Comparison of ENCODE assay signal across 8 cellular contexts in the genomic region with DNA sequence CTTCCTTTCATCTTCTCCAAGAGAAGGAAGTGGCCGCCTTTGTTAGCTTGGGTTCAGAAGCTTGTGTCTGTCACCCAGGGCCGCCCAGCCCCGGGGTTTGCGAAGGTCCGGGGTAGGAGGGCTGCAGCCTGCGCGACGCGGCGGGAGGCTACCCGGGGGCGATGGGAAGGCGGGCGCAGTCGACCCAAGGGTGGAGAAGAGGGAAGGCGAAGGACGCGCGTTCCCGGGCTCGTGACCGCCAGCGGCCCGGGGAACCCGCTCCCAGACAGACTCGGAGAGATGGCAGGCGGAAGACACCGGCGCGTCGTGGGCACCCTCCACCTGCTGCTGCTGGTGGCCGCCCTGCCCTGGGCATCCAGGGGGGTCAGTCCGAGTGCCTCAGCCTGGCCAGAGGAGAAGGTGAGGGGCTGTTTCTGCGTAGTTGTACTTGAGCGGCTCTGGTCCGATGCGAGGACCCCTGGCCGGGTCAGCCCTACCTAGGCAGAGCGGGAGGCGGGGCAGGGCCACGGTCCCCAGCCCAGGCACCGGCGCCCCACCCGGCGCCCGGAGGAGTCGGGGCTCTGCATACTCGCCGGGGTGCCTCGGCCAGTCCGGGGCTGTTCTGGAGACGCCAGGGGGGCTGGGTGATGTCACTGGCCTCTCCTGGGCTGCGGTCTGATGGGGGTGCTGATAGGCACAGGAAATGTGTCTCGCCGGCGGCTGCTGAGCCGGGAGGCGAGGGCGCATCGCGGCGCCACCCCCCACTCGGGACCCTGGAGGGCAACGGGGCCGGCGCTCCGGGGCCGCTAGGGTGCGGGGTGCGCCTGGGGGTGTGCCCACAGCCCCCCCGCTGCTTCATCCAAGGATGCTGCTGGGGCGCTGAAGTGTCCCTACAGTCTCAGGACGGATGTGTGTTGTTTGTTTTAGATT. TPM values are rescaled to one million over a fixed set of nuclear protein-coding genes. Genes with fewer than 3 reads are reported as not detected.
A peak's percentile ranks its signal among the peaks of the same experiment; 100 is the strongest.
DNase-seq lines count a peak whose midpoint lies in the region; ATAC-seq and TF ChIP-seq lines count a peak whose summit lies in the region.

TSS of gene QPCT (plus strand) at position 178 of the 909 bp plus-strand sequence. CDS start at position 280, 102 bp downstream.

- ATAC-seq in HG03064 (IDR thresholded peaks at IDR 0.05; ENCODE audit: low read depth, unreplicated experiment) (peak; percentile 52), HG03139 (IDR thresholded peaks at IDR 0.05; ENCODE audit: unreplicated experiment) (no peak)

- H3K27ac Mint-ChIP-seq in brain, result peak within 1 kb of the TSS in 2 of 5 experiments; percentile 13 to 85

- no peaks in the 10 kb centered on the region for H3K36me3 Mint-ChIP-seq in brain

- peaks cover 30% of the 10 kb centered on the region for H3K27me3 Mint-ChIP-seq in brain

- H3K9me3 Mint-ChIP-seq in brain, result peaks cover 0 to 2% (median 0%) of the 10 kb centered on the region in 5 experiments

- DNase-seq in Daoy (ENCODE audit: low read depth) (peak; percentile 86), T-helper 9 cell (peak; percentile 63), iris pigment epithelial cell (ENCODE audit: low read depth) (peak; percentile 60), SK-N-DZ (ENCODE audit: low spot score) (no peak)
- peak; percentile 23 to 47 for DNase-seq in stimulated activated CD4-positive, alpha-beta T cell treated with anti-CD3 and anti-CD28 coated beads, Interleukin-1b, Interleukin-23, amount 100 ng/mL, for 4 hours (ENCODE audit: low read depth in 2 of 2)

- H3K4me1 Mint-ChIP-seq in brain, result peaks cover 27% of the 10 kb centered on the region

- H3K4me3 Mint-ChIP-seq in brain, result peak within 1 kb of the TSS; percentile 58 to 77 (median 73)

- TF ChIP-seq CTCF in brain (conservative IDR thresholded peaks at IDR 0.05), result no peak

RNA-seq across cellular contexts. Expression of gene QPCT, which starts in this region (rescaled TPM):
- 27.8 and 42.6 TPM in 2 replicates for total RNA-seq in Daoy (2014; rRNA removed; shearing (Covaris generic))
- polyA plus RNA-seq in brain (ENCODE audit: insufficient read depth, low read depth, low replicate concordance), result 74.2 TPM
- not detected in 2 replicates for polyA plus RNA-seq in SK-N-DZ (2014; cell fraction: cytosol; rRNA removed)
- not detected in 2 replicates for polyA plus RNA-seq in SK-N-DZ (2014; cell fraction: nucleus; rRNA removed)
